In the genomic region with DNA sequence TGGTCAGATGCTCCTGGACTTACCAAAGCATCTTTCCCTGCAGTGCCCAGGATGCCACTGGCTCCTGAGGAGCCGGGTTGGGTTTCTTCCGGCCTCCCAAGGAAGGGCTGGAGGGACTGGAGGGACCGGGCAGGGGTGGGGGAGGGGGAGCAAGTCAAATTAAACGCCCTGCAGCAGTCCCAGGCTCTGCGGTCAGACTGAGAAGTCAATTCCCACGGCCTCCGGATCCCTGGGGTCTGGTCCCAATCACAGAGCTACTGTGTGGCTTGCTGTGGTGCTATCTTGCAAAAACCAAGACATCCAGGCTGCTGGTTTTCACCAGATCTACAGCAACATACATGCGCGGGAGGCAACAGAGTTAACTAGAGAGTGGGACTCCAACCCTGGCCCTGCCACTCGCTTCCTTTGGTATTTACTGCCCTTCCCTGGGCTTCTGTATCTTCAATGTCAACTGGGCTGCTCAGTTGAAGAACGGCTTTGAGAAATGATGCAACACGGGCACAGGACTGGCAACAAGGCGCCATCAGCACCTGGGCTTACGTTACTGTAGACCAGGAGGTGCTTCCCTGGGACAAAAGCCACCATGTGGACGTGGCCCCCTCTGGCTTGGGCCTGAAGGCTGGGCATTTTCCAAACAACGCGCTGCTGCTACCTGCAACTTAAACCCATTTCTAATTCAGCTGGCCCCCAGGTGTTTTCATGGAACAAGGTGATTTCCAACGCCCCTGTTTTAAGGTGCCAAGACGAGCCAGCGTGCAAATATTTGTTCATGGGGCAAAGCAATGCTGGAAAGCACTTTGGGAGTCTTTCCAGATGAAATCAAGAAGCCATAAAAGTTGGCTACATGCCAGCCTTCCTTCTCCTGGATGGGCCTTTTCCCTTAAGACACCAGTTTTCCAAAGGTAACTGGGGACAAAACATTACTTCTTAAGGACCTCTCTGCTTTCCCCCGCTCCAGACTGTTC, we compare ENCODE assay signal across 2 cellular contexts.
TF ChIP-seq lines count a peak whose summit lies in the region.

No MANE protein-coding gene starts in this region.

TF ChIP-seq in GM23338, 12 proteins besides CTCF, POLR2A, EP300 and RAD21 (continued from another document):
- TF ChIP-seq, protein P1, sequence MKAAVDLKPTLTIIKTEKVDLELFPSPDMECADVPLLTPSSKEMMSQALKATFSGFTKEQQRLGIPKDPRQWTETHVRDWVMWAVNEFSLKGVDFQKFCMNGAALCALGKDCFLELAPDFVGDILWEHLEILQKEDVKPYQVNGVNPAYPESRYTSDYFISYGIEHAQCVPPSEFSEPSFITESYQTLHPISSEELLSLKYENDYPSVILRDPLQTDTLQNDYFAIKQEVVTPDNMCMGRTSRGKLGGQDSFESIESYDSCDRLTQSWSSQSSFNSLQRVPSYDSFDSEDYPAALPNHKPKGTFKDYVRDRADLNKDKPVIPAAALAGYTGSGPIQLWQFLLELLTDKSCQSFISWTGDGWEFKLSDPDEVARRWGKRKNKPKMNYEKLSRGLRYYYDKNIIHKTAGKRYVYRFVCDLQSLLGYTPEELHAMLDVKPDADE (IDR thresholded peaks at IDR 0.05), result no peak

TF ChIP-seq in WTC11, 78 proteins besides CTCF, POLR2A, EP300 and RAD21 (continued from another document):
- TF ChIP-seq, protein P2, sequence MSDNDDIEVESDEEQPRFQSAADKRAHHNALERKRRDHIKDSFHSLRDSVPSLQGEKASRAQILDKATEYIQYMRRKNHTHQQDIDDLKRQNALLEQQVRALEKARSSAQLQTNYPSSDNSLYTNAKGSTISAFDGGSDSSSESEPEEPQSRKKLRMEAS (CRISPR knock-in tag; IDR thresholded peaks at IDR 0.05), result no peak
- TF ChIP-seq ZNF317 (CRISPR knock-in tag; IDR thresholded peaks at IDR 0.05; ENCODE audit: borderline replicate concordance, low read depth) (no peak), RORB (CRISPR knock-in tag; IDR thresholded peaks at IDR 0.05) (no peak), IRF2 (CRISPR knock-in tag; IDR thresholded peaks at IDR 0.05; ENCODE audit: borderline replicate concordance, low read depth) (no peak), TCF7 (CRISPR knock-in tag; IDR thresholded peaks at IDR 0.05; ENCODE audit: low read depth) (no peak), ZNF121 (CRISPR knock-in tag; IDR thresholded peaks at IDR 0.05) (no peak), TEAD1 (CRISPR knock-in tag; IDR thresholded peaks at IDR 0.05) (no peak), GRHL2 (CRISPR knock-in tag; IDR thresholded peaks at IDR 0.05; ENCODE audit: insufficient replicate concordance, severe bottlenecking) (no peak), CBFB (CRISPR knock-in tag; IDR thresholded peaks at IDR 0.05; ENCODE audit: low read depth) (no peak), MXD4 (CRISPR knock-in tag; IDR thresholded peaks at IDR 0.05; ENCODE audit: borderline replicate concordance) (no peak), ESRRA (CRISPR knock-in tag; IDR thresholded peaks at IDR 0.05; ENCODE audit: borderline replicate concordance) (no peak), JUN (CRISPR knock-in tag; IDR thresholded peaks at IDR 0.05) (no peak), HMGA2 (CRISPR knock-in tag; IDR thresholded peaks at IDR 0.05) (no peak), SMAD3 (CRISPR knock-in tag; IDR thresholded peaks at IDR 0.05; ENCODE audit: borderline replicate concordance) (no peak)
- TF ChIP-seq, protein P3, sequence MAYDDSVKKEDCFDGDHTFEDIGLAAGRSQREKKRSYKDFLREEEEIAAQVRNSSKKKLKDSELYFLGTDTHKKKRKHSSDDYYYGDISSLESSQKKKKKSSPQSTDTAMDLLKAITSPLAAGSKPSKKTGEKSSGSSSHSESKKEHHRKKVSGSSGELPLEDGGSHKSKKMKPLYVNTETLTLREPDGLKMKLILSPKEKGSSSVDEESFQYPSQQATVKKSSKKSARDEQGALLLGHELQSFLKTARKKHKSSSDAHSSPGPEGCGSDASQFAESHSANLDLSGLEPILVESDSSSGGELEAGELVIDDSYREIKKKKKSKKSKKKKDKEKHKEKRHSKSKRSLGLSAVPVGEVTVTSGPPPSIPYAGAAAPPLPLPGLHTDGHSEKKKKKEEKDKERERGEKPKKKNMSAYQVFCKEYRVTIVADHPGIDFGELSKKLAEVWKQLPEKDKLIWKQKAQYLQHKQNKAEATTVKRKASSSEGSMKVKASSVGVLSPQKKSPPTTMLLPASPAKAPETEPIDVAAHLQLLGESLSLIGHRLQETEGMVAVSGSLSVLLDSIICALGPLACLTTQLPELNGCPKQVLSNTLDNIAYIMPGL (CRISPR knock-in tag; IDR thresholded peaks at IDR 0.05), result no peak
- TF ChIP-seq, protein P4, sequence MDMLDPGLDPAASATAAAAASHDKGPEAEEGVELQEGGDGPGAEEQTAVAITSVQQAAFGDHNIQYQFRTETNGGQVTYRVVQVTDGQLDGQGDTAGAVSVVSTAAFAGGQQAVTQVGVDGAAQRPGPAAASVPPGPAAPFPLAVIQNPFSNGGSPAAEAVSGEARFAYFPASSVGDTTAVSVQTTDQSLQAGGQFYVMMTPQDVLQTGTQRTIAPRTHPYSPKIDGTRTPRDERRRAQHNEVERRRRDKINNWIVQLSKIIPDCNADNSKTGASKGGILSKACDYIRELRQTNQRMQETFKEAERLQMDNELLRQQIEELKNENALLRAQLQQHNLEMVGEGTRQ (CRISPR knock-in tag; IDR thresholded peaks at IDR 0.05), result no peak
- TF ChIP-seq, protein P5, sequence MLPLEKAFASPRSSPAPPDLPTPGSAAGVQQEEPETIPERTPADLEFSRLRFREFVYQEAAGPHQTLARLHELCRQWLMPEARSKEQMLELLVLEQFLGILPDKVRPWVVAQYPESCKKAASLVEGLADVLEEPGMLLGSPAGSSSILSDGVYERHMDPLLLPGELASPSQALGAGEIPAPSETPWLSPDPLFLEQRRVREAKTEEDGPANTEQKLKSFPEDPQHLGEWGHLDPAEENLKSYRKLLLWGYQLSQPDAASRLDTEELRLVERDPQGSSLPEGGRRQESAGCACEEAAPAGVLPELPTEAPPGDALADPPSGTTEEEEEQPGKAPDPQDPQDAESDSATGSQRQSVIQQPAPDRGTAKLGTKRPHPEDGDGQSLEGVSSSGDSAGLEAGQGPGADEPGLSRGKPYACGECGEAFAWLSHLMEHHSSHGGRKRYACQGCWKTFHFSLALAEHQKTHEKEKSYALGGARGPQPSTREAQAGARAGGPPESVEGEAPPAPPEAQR (CRISPR knock-in tag; IDR thresholded peaks at IDR 0.05), result no peak
- TF ChIP-seq, protein P6, sequence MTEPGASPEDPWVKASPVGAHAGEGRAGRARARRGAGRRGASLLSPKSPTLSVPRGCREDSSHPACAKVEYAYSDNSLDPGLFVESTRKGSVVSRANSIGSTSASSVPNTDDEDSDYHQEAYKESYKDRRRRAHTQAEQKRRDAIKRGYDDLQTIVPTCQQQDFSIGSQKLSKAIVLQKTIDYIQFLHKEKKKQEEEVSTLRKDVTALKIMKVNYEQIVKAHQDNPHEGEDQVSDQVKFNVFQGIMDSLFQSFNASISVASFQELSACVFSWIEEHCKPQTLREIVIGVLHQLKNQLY (CRISPR knock-in tag; IDR thresholded peaks at IDR 0.05), result no peak
